ENCODE assay signal across 10 cellular contexts in genomic region chr2:161576421-161576820, GRCh38. TPM values are rescaled to one million over a fixed set of nuclear protein-coding genes. Genes with fewer than 3 reads are reported as not detected.
DNase-seq lines count a peak whose midpoint lies in the region; ATAC-seq lines count a peak whose summit lies in the region.
"Had no signal": no experiment of that assay in that cellular context is flagged by ENCODE, and none has a peak within 500 bp of the region (broad histone marks: within the 10 kb centered on the region; RNA-seq: fewer than 3 reads in every experiment).

No MANE protein-coding gene starts in this region.

- H3K4me1 Mint-ChIP-seq in naive thymus-derived CD4-positive, alpha-beta T cell: no peaks in the 10 kb centered on the region
- peaks cover 4% of the 10 kb centered on the region for H3K4me1 Mint-ChIP-seq in activated CD8-positive, alpha-beta memory T cell treated with anti-CD3 and anti-CD28 coated beads, Interleukin-2, amount 10 ng/mL, durations not matched to agents 7 days and 5 days
- H3K4me1 Mint-ChIP-seq: B cell had no signal

- H3K4me3 ChIP-seq in naive thymus-derived CD4-positive, alpha-beta T cell (ENCODE audit: low read length): no peak overlapping the region

- no peak overlapping the region for H3K27ac ChIP-seq in naive thymus-derived CD4-positive, alpha-beta T cell (ENCODE audit: low read depth, low read length)

- H3K27me3 Mint-ChIP-seq in naive thymus-derived CD4-positive, alpha-beta T cell: peaks cover 0 to 14% (median 4%) of the 10 kb centered on the region in 5 donors
- peaks cover 7% of the 10 kb centered on the region for H3K27me3 Mint-ChIP-seq in activated CD8-positive, alpha-beta memory T cell treated with anti-CD3 and anti-CD28 coated beads, Interleukin-2, amount 10 ng/mL, durations not matched to agents 7 days and 5 days
- H3K27me3 Mint-ChIP-seq: B cell had no signal

- no peak overlapping the region for H3K4me3 Mint-ChIP-seq in naive thymus-derived CD4-positive, alpha-beta T cell
- no peak overlapping the region for H3K4me3 Mint-ChIP-seq in activated CD8-positive, alpha-beta memory T cell treated with anti-CD3 and anti-CD28 coated beads, Interleukin-2, amount 10 ng/mL, durations not matched to agents 7 days and 5 days
- H3K4me3 Mint-ChIP-seq: B cell had no signal

- no peaks in the 10 kb centered on the region for H3K36me3 ChIP-seq in naive thymus-derived CD4-positive, alpha-beta T cell (ENCODE audit: control insufficient read depth in 2 of 3, insufficient read depth in 3 of 3, low read length in 3 of 3)

- H3K27ac Mint-ChIP-seq in naive thymus-derived CD4-positive, alpha-beta T cell: no peak overlapping the region
- H3K27ac Mint-ChIP-seq in activated CD8-positive, alpha-beta memory T cell treated with anti-CD3 and anti-CD28 coated beads, Interleukin-2, amount 10 ng/mL, durations not matched to agents 7 days and 5 days: no peak overlapping the region
- H3K27ac Mint-ChIP-seq: B cell had no signal

- CTCF ChIA-PET in naive thymus-derived CD4-positive, alpha-beta T cell (lab: Charles Lee): no interaction called here
- CTCF ChIA-PET in activated CD8-positive, alpha-beta memory T cell treated with anti-CD3 and anti-CD28 coated beads, Interleukin-2, amount 10 ng/mL, durations not matched to agents 7 days and 5 days (lab: Charles Lee): interaction anchor here (0.6 to 0.8 kb wide), 2 partner anchors 11 to 542 kb away, joined by 3 read pairs; no protein-coding TSS in a partner anchor

- peaks cover 0 to 3% (median 0%) of the 10 kb centered on the region in 5 donors for H3K36me3 Mint-ChIP-seq in naive thymus-derived CD4-positive, alpha-beta T cell
- no peaks in the 10 kb centered on the region for H3K36me3 Mint-ChIP-seq in activated CD8-positive, alpha-beta memory T cell treated with anti-CD3 and anti-CD28 coated beads, Interleukin-2, amount 10 ng/mL, durations not matched to agents 7 days and 5 days

- POLR2A ChIA-PET in naive thymus-derived CD4-positive, alpha-beta T cell (lab: Charles Lee): no interaction called here

- no peaks in the 10 kb centered on the region for H3K27me3 ChIP-seq in naive thymus-derived CD4-positive, alpha-beta T cell (ENCODE audit: control insufficient read depth in 2 of 2, insufficient read depth in 2 of 2, low read length in 2 of 2)

- intact Hi-C loops in naive thymus-derived CD4-positive, alpha-beta T cell (cut with micrococcal nuclease): no loop called here

- DNase-seq in NCI-H748 (lab: John Stamatoyannopoulos, UW; ENCODE audit: unreplicated experiment) (peak; percentile 19), NCI-H748 treated with DMSO at 0.1 percent for 48 hours (lab: John Stamatoyannopoulos, UW) (no peak), HCEC 1CT (peak; percentile 7), MV-4-11 (lab: John Stamatoyannopoulos, UW) (peak; percentile 2), foreskin melanocyte (no peak)
- DNase-seq in naive thymus-derived CD4-positive, alpha-beta T cell: no peak
- no peak for DNase-seq in activated CD8-positive, alpha-beta memory T cell treated with anti-CD3 and anti-CD28 coated beads, Interleukin-2, amount 10 ng/mL, durations not matched to agents 7 days and 5 days

- H3K9me3 Mint-ChIP-seq in naive thymus-derived CD4-positive, alpha-beta T cell: peaks cover 0 to 4% (median 0%) of the 10 kb centered on the region in 11 donors
- no peaks in the 10 kb centered on the region for H3K9me3 Mint-ChIP-seq in activated CD8-positive, alpha-beta memory T cell treated with anti-CD3 and anti-CD28 coated beads, Interleukin-2, amount 10 ng/mL, durations not matched to agents 7 days and 5 days (ENCODE audit: low read depth)

- H3K4me1 ChIP-seq in naive thymus-derived CD4-positive, alpha-beta T cell (ENCODE audit: control insufficient read depth in 2 of 2, insufficient read depth in 2 of 2, low read length in 2 of 2): no peaks in the 10 kb centered on the region

- peak; percentile 22 for ATAC-seq in naive thymus-derived CD4-positive, alpha-beta T cell
- no peak for ATAC-seq in activated CD8-positive, alpha-beta memory T cell treated with anti-CD3 and anti-CD28 coated beads, Interleukin-2, amount 10 ng/mL, durations not matched to agents 7 days and 5 days
- ATAC-seq in HG03108 (IDR thresholded peaks at IDR 0.05; ENCODE audit: unreplicated experiment): no peak

- H3K9me3 ChIP-seq in naive thymus-derived CD4-positive, alpha-beta T cell (ENCODE audit: control insufficient read depth in 2 of 3, low read length in 3 of 3): no peaks in the 10 kb centered on the region

RNA-seq across cellular contexts. Expression of gene SLC4A10, which starts 47.8 kb away (rescaled TPM):
- under 1 TPM in 3 of 5 experiments, not detected in 2; 0.16 to 0.69 (median 0.41) TPM for total RNA-seq in naive thymus-derived CD4-positive, alpha-beta T cell
- polyA plus RNA-seq in naive thymus-derived CD4-positive, alpha-beta T cell: not detected
- 1 to 10 TPM in 1 of 2 experiments, under 1 TPM in 1; 0.87 to 1.3 TPM for total RNA-seq in activated CD8-positive, alpha-beta memory T cell treated with anti-CD3 and anti-CD28 coated beads, Interleukin-2, amount 10 ng/mL, durations not matched to agents 7 days and 5 days
- total RNA-seq: B cell, endothelial cell of umbilical vein had no signal

Comparison
In these comparisons a context has a peak if more than half of its experiments do, and no peak if none do; other contexts are left out.
1. DNase-seq: peak in NCI-H748 (single experiment), HCEC 1CT (single experiment) and MV-4-11 (single experiment); none in NCI-H748 treated with DMSO at 0.1 percent for 48 hours (single experiment), naive thymus-derived CD4-positive, alpha-beta T cell (0 of 9), activated CD8-positive, alpha-beta memory T cell treated with anti-CD3 and anti-CD28 coated beads, Interleukin-2, amount 10 ng/mL, durations not matched to agents 7 days and 5 days (single experiment) and foreskin melanocyte (single experiment).